In the genomic region with DNA sequence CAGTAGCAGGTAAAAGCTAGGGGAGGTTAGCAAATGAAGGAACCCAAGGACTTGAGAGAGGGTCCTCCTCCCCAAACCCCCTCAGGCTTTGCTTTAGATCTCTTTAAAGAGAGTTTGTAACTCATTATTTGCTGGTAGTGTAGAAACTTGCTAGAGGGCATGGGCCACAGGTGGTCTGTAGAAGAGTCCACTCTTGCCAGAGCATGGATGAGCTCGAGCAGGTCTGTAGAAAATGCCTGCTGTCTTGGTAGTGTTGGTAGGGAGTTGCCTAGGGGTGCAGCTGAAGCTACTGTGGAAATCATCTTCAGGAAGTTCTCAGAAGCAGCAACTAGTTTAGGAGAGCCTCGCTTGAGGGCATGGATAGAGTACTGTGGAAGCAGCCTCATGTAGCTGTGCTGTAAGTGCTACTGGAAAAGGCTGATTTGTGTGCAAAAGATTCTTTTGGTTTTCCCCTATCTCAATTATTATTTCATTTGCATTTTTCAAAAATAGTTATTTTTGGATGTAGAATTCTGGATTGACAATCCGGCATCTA, we compare ENCODE assay signal across 23 cellular contexts.
"Had no signal": no experiment of that assay in that cellular context is flagged by ENCODE, and none has a peak within 500 bp of the region (broad histone marks: within the 10 kb centered on the region; RNA-seq: fewer than 3 reads in every experiment).

No MANE protein-coding gene starts in this region.

- H3K4me1 ChIP-seq: left lung, spleen had no signal

- H3K27ac Mint-ChIP-seq: activated B cell treated with CpG ODN at 0.5 μM for 24 hours; activated CD4-positive, alpha-beta T cell treated with anti-CD3 and anti-CD28 coated beads for 36 hours; activated naive CD8-positive, alpha-beta T cell treated with anti-CD3 and anti-CD28 coated beads, Interleukin-2, amount 10 ng/mL, durations not matched to agents 7 days and 5 days; activated T-helper 2 cell treated with anti-CD3 and anti-CD28 coated beads, Interferon-gamma antibody, Interleukin-2, Interleukin-4, amounts not matched to agents 10 μg/mL and 5 μg/mL and 100 μg/mL, durations not matched to agents 14 hours and 24 hours and 36 hours; mesothelial cell of epicardium; natural killer cell; progenitor cell of endocrine pancreas had no signal

- H3K4me3 ChIP-seq: left lung, spleen, upper lobe of left lung had no signal

- H3K36me3 ChIP-seq: left lung, upper lobe of left lung had no signal

- ATAC-seq: activated CD4-positive, alpha-beta T cell treated with anti-CD3 and anti-CD28 coated beads for 36 hours; activated T-cell treated with anti-CD3 and anti-CD28 coated beads, Interleukin-2, amount 50 U/mL, for 4 hours; left lung; natural killer cell had no signal

- H3K4me1 Mint-ChIP-seq: activated B cell treated with CpG ODN at 0.5 μM for 24 hours had no signal

- H3K36me3 Mint-ChIP-seq: natural killer cell had no signal

- H3K27ac ChIP-seq: left lung, spleen, upper lobe of left lung had no signal

- H3K27me3 Mint-ChIP-seq: activated B cell treated with CpG ODN at 0.5 μM for 24 hours; activated CD4-positive, alpha-beta T cell treated with anti-CD3 and anti-CD28 coated beads for 36 hours; activated naive CD8-positive, alpha-beta T cell treated with anti-CD3 and anti-CD28 coated beads, Interleukin-2, amount 10 ng/mL, durations not matched to agents 7 days and 5 days; progenitor cell of endocrine pancreas had no signal

- DNase-seq: activated B cell treated with CpG ODN at 0.5 μM for 24 hours; activated CD4-positive, alpha-beta T cell treated with anti-CD3 and anti-CD28 coated beads for 36 hours; activated CD4-positive, alpha-beta T cell treated with anti-CD3 and anti-CD28 coated beads, Interleukin-2, amount 50 U/mL, for 4 hours; activated CD8-positive, alpha-beta memory T cell treated with anti-CD3 and anti-CD28 coated beads for 24 hours; activated CD8-positive, alpha-beta memory T cell treated with anti-CD3 and anti-CD28 coated beads, Interleukin-2, amount 50 U/mL, for 48 hours; activated naive CD4-positive, alpha-beta T cell; activated naive CD8-positive, alpha-beta T cell treated with anti-CD3 and anti-CD28 coated beads, Interleukin-2, amount 10 ng/mL, durations not matched to agents 7 days and 5 days; activated T-cell treated with anti-CD3 and anti-CD28 coated beads, Interleukin-2, amount 50 U/mL, for 4 hours; amniotic stem cell; cerebellar nuclear complex; erythroblast; foreskin fibroblast; kidney glomerular epithelial cell; left lung; natural killer cell; spleen; stimulated activated CD4-positive, alpha-beta T cell treated with anti-CD3 and anti-CD28 coated beads, Interleukin-4, amount 100 ng/mL, for 24 hours; stimulated activated naive CD4-positive, alpha-beta T cell treated with Interleukin-2 at 50 U/mL for 16 hours; T-helper 1 cell; upper lobe of left lung had no signal

- H3K27me3 ChIP-seq: left lung, spleen, upper lobe of left lung had no signal

- H3K4me3 Mint-ChIP-seq: activated B cell treated with CpG ODN at 0.5 μM for 24 hours; activated CD4-positive, alpha-beta T cell treated with anti-CD3 and anti-CD28 coated beads for 36 hours; activated naive CD8-positive, alpha-beta T cell treated with anti-CD3 and anti-CD28 coated beads, Interleukin-2, amount 10 ng/mL, durations not matched to agents 7 days and 5 days; activated T-cell treated with anti-CD3 and anti-CD28 coated beads, Interleukin-2, amount 50 U/mL, for 4 hours; mesothelial cell of epicardium; natural killer cell had no signal
